18 cellular contexts compared by ENCODE assay signal in genomic region chr12:98885778-98886177, GRCh38.
A peak's percentile ranks its signal among the peaks of the same experiment; 100 is the strongest.
DNase-seq lines count a peak whose midpoint lies in the region; ATAC-seq and TF ChIP-seq lines count a peak whose summit lies in the region.
"Had no signal": no experiment of that assay in that cellular context is flagged by ENCODE, and none has a peak within 500 bp of the region (broad histone marks: within the 10 kb centered on the region; RNA-seq: fewer than 3 reads in every experiment).

No MANE protein-coding gene starts in this region.

- H4K20me1 ChIP-seq in H9 (ENCODE audit: control insufficient read depth, insufficient read depth, insufficient read length), result no peaks in the 10 kb centered on the region

- H2AFZ ChIP-seq in H9 (ENCODE audit: low read length), result no peak overlapping the region
- H2AFZ ChIP-seq: GM23248 had no signal

- H3K79me2 ChIP-seq in H9 (ENCODE audit: insufficient read depth, low read length), result no peaks in the 10 kb centered on the region

- H3K4me1 Mint-ChIP-seq in H9 (peaks cover 7 to 11% of the 10 kb centered on the region in 2 experiments), mesothelial cell of epicardium (no peaks in the 10 kb centered on the region)
- H3K4me1 Mint-ChIP-seq: CD4-positive, CD25-positive, alpha-beta regulatory T cell had no signal

- H3K27ac ChIP-seq in H9 (ENCODE audit: insufficient read length, low read depth, low read length) (no peak overlapping the region), dorsolateral prefrontal cortex (peak overlapping the region in 58 of 59 donors; percentile 8 to 99 (median 72)), layer of hippocampus (ENCODE audit: low read depth, low read length) (peak overlapping the region; percentile 55), substantia nigra (ENCODE audit: low read depth, low read length, poor library complexity, severe bottlenecking) (peak overlapping the region; percentile 58)
- H3K27ac ChIP-seq: GM23248, HL-60 had no signal

- peak overlapping the region in 9 of 59 donors; percentile 2 to 31 (median 8) for H3K4me3 ChIP-seq in dorsolateral prefrontal cortex
- H3K4me3 ChIP-seq: GM23248, HAP-1 had no signal

- H4K5ac ChIP-seq in H9 (ENCODE audit: insufficient read length, low read depth, low read length), result no peak overlapping the region

- H3K4me2 ChIP-seq in H9 (ENCODE audit: insufficient read depth, insufficient read length, low read length), result peak overlapping the region; percentile 9

- H3K27me3 Mint-ChIP-seq in H9 (ENCODE audit: low read depth) (peaks cover 15% of the 10 kb centered on the region), mesothelial cell of epicardium (ENCODE audit: low read depth) (peaks cover 66% of the 10 kb centered on the region)

- H3K9me3 ChIP-seq in H9 (ENCODE audit: control insufficient read depth, low read depth, low read length), result no peaks in the 10 kb centered on the region
- H3K9me3 ChIP-seq: BE2C, Caco-2, HAP-1 had no signal

- ATAC-seq in HG02852 (IDR thresholded peaks at IDR 0.05; ENCODE audit: unreplicated experiment), result no peak

- no peak overlapping the region for H2BK20ac ChIP-seq in H9 (ENCODE audit: low read depth, low read length, poor library complexity, severe bottlenecking)

- no peak overlapping the region for H4K8ac ChIP-seq in H9 (replicated peaks; ENCODE audit: insufficient read length, low read depth, low read length)

- no peaks in the 10 kb centered on the region for H3K23me2 ChIP-seq in H9 (ENCODE audit: insufficient read length, low read depth, low read length, poor library complexity, severe bottlenecking)

- no peak overlapping the region for H2AK5ac ChIP-seq in H9 (ENCODE audit: insufficient read length, low read length)

- H4K91ac ChIP-seq in H9 (ENCODE audit: insufficient read length, low read depth, low read length), result no peak overlapping the region

- no peak overlapping the region for H2BK5ac ChIP-seq in H9 (ENCODE audit: insufficient read length, low read length)

- H3K4me3 Mint-ChIP-seq in H9 (no peak overlapping the region; a peak in 1 of 5 replicates), mesothelial cell of epicardium (no peak overlapping the region)
- H3K4me3 Mint-ChIP-seq: CD4-positive, CD25-positive, alpha-beta regulatory T cell had no signal

- H2BK15ac ChIP-seq in H9 (ENCODE audit: low read depth, low read length), result no peak overlapping the region

- H3K9me3 Mint-ChIP-seq in H9, result no peaks in the 10 kb centered on the region
- peaks cover 4% of the 10 kb centered on the region for H3K9me3 Mint-ChIP-seq in mesothelial cell of epicardium

- no peak overlapping the region for H3T11ph ChIP-seq in H9 (ENCODE audit: low read length)

- intact Hi-C loops in dorsolateral prefrontal cortex (cut with DNase I), result no loop called here

- no peak for TF ChIP-seq CTCF in H9 (conservative IDR thresholded peaks at IDR 0.05)
- no peak for TF ChIP-seq CTCF in dorsolateral prefrontal cortex (IDR thresholded peaks at IDR 0.05 in 54 of 56, conservative IDR thresholded peaks at IDR 0.05 in 2 of 56; ENCODE audit: low read depth in 1 of 56, partially characterized antibody in 56 of 56)
- no peak for TF ChIP-seq CTCF in mesothelial cell of epicardium (IDR thresholded peaks at IDR 0.05; ENCODE audit: unreplicated experiment)

- no peak overlapping the region for H2BK12ac ChIP-seq in H9 (ENCODE audit: insufficient read length, low read depth, low read length)

- no peak for DNase-seq in H9
- no peak for DNase-seq in dorsolateral prefrontal cortex
- no peak for DNase-seq in substantia nigra (lab: John Stamatoyannopoulos, UW)
- DNase-seq in mesothelial cell of epicardium (ENCODE audit: low spot score in 2 of 2, unreplicated experiment in 2 of 2), result no peak
- no peak for DNase-seq in activated CD4-positive, CD25-positive, alpha-beta regulatory T cell (lab: John Stamatoyannopoulos, UW)
- no peak for DNase-seq in activated CD4-positive, alpha-beta T cell treated with anti-CD3 and anti-CD28 coated beads for 48 hours
- DNase-seq: BE2C; C1 segment of cervical spinal cord; Caco-2; CD4-positive, CD25-positive, alpha-beta regulatory T cell; DMS153; DMS79; GDM1; GM23248 had no signal

- no peaks in the 10 kb centered on the region for H3K79me1 ChIP-seq in H9 (ENCODE audit: insufficient read depth, low read depth, low read length, poor library complexity, severe bottlenecking)

- H3K27ac Mint-ChIP-seq in H9 (no peak overlapping the region), mesothelial cell of epicardium (no peak overlapping the region)
- H3K27ac Mint-ChIP-seq: CD4-positive, CD25-positive, alpha-beta regulatory T cell had no signal

- no peaks in the 10 kb centered on the region for H3K27me3 ChIP-seq in H9 (ENCODE audit: insufficient read depth, low read length)
- H3K27me3 ChIP-seq in dorsolateral prefrontal cortex, result no peaks in the 10 kb centered on the region
- no peaks in the 10 kb centered on the region for H3K27me3 ChIP-seq in layer of hippocampus (ENCODE audit: control insufficient read depth, insufficient read depth, low read length)

- no peak overlapping the region for H2BK120ac ChIP-seq in H9 (ENCODE audit: low read depth, low read length, poor library complexity, severe bottlenecking)

- no CpG with 5 or more reads among the region's 2 CpGs for WGBS in H9 (ENCODE audit: extremely low coverage, insufficient read length, low lambda C conversion rate)

- H3K56ac ChIP-seq in H9 (ENCODE audit: insufficient read length, low read depth, low read length), result no peak overlapping the region

- no peak overlapping the region for H3K4ac ChIP-seq in H9 (ENCODE audit: low read depth, low read length)

- no peak overlapping the region for H3K9ac ChIP-seq in H9 (ENCODE audit: extremely low read depth, insufficient read length, low read length)
- H3K9ac ChIP-seq: GM23248 had no signal

- H3K14ac ChIP-seq in H9 (ENCODE audit: insufficient read depth, low read length), result no peak overlapping the region

- no peak overlapping the region for H3K23ac ChIP-seq in H9 (ENCODE audit: insufficient read length, low read depth, low read length)

- no peak overlapping the region for H3K18ac ChIP-seq in H9 (ENCODE audit: insufficient read length, low read depth, low read length)

- H3K4me1 ChIP-seq in H9 (ENCODE audit: insufficient read depth, low read length), result no peaks in the 10 kb centered on the region; the same call in 1 of the 2 replicates
- H3K4me1 ChIP-seq: BE2C, Caco-2, HAP-1 had no signal

- no peaks in the 10 kb centered on the region for H3K36me3 Mint-ChIP-seq in H9 (ENCODE audit: insufficient read depth in 1 of 3, low read depth in 3 of 3)
- no peaks in the 10 kb centered on the region for H3K36me3 Mint-ChIP-seq in mesothelial cell of epicardium
- H3K36me3 Mint-ChIP-seq: CD4-positive, CD25-positive, alpha-beta regulatory T cell had no signal
